Comparison of ENCODE assay signal across 1 cellular context in the genomic region with DNA sequence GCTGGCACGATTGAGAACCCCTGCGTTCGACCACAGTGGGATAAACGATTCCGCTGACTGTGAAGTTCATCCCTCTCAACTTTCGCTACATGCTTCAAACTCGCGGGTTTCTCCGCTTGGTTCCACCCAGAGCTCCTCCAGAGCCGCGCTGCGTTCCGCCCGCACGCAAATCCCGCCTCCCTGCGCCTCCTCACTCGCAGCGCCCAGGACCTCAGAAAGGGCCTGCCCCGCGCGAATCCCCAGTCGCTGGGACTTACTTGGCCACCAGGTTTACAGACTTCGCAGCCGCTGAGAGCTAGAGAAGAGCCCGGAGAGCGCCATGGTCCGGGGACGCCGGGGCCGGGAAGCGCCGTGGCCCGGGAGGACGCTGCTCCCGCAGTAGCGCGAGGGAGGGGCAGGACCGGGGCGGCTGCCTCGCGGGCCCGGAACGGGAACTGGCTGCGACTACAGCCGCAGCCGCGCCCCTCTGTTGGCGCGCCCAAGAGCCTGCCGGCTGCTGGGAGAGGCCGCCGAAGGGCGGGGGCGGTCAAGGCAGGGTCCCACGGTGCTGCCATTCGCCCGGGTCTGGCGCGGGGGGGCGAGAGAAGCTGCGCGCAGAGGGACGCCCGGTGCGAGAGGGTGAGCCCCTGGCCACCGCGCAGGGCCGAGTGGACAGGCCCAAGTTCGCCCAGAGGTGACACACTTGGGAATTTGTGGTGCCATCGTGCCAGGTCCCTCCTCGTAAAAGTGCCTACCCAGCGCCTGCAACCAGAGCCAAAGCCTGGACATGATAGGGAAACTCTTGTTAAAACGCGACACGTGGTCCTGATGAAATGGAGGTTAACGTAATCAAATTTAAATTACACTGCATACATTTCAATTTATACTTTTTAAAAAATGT.
TF ChIP-seq lines count a peak whose summit lies in the region.

A gene with protein sequence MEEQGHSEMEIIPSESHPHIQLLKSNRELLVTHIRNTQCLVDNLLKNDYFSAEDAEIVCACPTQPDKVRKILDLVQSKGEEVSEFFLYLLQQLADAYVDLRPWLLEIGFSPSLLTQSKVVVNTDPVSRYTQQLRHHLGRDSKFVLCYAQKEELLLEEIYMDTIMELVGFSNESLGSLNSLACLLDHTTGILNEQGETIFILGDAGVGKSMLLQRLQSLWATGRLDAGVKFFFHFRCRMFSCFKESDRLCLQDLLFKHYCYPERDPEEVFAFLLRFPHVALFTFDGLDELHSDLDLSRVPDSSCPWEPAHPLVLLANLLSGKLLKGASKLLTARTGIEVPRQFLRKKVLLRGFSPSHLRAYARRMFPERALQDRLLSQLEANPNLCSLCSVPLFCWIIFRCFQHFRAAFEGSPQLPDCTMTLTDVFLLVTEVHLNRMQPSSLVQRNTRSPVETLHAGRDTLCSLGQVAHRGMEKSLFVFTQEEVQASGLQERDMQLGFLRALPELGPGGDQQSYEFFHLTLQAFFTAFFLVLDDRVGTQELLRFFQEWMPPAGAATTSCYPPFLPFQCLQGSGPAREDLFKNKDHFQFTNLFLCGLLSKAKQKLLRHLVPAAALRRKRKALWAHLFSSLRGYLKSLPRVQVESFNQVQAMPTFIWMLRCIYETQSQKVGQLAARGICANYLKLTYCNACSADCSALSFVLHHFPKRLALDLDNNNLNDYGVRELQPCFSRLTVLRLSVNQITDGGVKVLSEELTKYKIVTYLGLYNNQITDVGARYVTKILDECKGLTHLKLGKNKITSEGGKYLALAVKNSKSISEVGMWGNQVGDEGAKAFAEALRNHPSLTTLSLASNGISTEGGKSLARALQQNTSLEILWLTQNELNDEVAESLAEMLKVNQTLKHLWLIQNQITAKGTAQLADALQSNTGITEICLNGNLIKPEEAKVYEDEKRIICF (minus strand): TSS at position 436 of the 880 bp plus-strand sequence. CDS start 21,863 bp downstream, outside the sequence.

TF ChIP-seq in HepG2, 621 proteins besides CTCF, POLR2A, EP300 and RAD21 (continued from another document and continues in another):
- TF ChIP-seq, protein P1, sequence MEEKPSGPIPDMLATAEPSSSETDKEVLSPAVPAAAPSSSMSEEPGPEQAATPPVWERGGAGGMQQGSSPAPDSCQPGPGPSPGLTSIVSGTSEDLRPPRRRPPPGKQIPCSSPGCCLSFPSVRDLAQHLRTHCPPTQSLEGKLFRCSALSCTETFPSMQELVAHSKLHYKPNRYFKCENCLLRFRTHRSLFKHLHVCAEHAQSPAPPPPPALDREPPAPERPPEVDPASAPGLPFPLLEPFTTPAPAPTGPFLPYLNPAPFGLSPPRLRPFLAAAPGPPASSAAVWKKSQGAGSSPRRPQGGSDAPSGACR (CRISPR knock-in tag; IDR thresholded peaks at IDR 0.05): peak; percentile 58; the same call in 1 of the 2 replicates
- TF ChIP-seq SALL2 (CRISPR knock-in tag; IDR thresholded peaks at IDR 0.05): no peak; the same call in 1 of the 2 replicates
- TF ChIP-seq BHLHE40 (IDR thresholded peaks at IDR 0.05; ENCODE audit: low read length): no peak
- no peak for TF ChIP-seq ZNF746 (CRISPR knock-in tag; IDR thresholded peaks at IDR 0.05)
- TF ChIP-seq, protein P2, sequence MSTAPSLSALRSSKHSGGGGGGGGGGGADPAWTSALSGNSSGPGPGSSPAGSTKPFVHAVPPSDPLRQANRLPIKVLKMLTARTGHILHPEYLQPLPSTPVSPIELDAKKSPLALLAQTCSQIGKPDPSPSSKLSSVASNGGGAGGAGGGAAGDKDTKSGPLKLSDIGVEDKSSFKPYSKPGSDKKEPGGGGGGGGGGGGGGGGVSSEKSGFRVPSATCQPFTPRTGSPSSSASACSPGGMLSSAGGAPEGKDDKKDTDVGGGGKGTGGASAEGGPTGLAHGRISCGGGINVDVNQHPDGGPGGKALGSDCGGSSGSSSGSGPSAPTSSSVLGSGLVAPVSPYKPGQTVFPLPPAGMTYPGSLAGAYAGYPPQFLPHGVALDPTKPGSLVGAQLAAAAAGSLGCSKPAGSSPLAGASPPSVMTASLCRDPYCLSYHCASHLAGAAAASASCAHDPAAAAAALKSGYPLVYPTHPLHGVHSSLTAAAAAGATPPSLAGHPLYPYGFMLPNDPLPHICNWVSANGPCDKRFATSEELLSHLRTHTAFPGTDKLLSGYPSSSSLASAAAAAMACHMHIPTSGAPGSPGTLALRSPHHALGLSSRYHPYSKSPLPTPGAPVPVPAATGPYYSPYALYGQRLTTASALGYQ (CRISPR knock-in tag; IDR thresholded peaks at IDR 0.05): no peak; the same call in 1 of the 2 replicates
- 0 out of 2 replicates have a peak, but pooled peaks have one; percentile 36 for TF ChIP-seq ZSCAN30 (CRISPR knock-in tag; IDR thresholded peaks at IDR 0.05)
- peak; percentile 53; the same call in 1 of the 2 replicates for TF ChIP-seq HOXA3 (CRISPR knock-in tag; IDR thresholded peaks at IDR 0.05)
- TF ChIP-seq, protein P3, sequence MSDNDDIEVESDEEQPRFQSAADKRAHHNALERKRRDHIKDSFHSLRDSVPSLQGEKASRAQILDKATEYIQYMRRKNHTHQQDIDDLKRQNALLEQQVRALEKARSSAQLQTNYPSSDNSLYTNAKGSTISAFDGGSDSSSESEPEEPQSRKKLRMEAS (IDR thresholded peaks at IDR 0.05): peak; percentile 49
- TF ChIP-seq FOXC1 (CRISPR knock-in tag; IDR thresholded peaks at IDR 0.05; ENCODE audit: borderline replicate concordance): no peak
- TF ChIP-seq ZNF232 (CRISPR knock-in tag; IDR thresholded peaks at IDR 0.05; ENCODE audit: borderline replicate concordance): 0 out of 2 replicates have a peak, but pooled peaks have one; percentile 25
- TF ChIP-seq MAZ (IDR thresholded peaks at IDR 0.05; ENCODE audit: borderline replicate concordance, low read depth, low read length): 0 out of 2 replicates have a peak, but pooled peaks have one; percentile 15
- no peak; the same call in 1 of the 2 replicates for TF ChIP-seq MAZ (CRISPR knock-in tag; IDR thresholded peaks at IDR 0.05; ENCODE audit: low read depth)
- peak; percentile 43; the same call in 1 of the 2 replicates for TF ChIP-seq NR2C2 (CRISPR knock-in tag; IDR thresholded peaks at IDR 0.05; ENCODE audit: borderline replicate concordance)
- TF ChIP-seq MTF1 (CRISPR knock-in tag; IDR thresholded peaks at IDR 0.05): no peak
- TF ChIP-seq, protein P4, sequence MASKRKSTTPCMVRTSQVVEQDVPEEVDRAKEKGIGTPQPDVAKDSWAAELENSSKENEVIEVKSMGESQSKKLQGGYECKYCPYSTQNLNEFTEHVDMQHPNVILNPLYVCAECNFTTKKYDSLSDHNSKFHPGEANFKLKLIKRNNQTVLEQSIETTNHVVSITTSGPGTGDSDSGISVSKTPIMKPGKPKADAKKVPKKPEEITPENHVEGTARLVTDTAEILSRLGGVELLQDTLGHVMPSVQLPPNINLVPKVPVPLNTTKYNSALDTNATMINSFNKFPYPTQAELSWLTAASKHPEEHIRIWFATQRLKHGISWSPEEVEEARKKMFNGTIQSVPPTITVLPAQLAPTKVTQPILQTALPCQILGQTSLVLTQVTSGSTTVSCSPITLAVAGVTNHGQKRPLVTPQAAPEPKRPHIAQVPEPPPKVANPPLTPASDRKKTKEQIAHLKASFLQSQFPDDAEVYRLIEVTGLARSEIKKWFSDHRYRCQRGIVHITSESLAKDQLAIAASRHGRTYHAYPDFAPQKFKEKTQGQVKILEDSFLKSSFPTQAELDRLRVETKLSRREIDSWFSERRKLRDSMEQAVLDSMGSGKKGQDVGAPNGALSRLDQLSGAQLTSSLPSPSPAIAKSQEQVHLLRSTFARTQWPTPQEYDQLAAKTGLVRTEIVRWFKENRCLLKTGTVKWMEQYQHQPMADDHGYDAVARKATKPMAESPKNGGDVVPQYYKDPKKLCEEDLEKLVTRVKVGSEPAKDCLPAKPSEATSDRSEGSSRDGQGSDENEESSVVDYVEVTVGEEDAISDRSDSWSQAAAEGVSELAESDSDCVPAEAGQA (IDR thresholded peaks at IDR 0.05; ENCODE audit: low read depth): no peak
- TF ChIP-seq, protein P4 (CRISPR knock-in tag; IDR thresholded peaks at IDR 0.05; ENCODE audit: borderline replicate concordance): no peak
- no peak for TF ChIP-seq NCOA1 (CRISPR knock-in tag; IDR thresholded peaks at IDR 0.05)
- TF ChIP-seq, protein P5, sequence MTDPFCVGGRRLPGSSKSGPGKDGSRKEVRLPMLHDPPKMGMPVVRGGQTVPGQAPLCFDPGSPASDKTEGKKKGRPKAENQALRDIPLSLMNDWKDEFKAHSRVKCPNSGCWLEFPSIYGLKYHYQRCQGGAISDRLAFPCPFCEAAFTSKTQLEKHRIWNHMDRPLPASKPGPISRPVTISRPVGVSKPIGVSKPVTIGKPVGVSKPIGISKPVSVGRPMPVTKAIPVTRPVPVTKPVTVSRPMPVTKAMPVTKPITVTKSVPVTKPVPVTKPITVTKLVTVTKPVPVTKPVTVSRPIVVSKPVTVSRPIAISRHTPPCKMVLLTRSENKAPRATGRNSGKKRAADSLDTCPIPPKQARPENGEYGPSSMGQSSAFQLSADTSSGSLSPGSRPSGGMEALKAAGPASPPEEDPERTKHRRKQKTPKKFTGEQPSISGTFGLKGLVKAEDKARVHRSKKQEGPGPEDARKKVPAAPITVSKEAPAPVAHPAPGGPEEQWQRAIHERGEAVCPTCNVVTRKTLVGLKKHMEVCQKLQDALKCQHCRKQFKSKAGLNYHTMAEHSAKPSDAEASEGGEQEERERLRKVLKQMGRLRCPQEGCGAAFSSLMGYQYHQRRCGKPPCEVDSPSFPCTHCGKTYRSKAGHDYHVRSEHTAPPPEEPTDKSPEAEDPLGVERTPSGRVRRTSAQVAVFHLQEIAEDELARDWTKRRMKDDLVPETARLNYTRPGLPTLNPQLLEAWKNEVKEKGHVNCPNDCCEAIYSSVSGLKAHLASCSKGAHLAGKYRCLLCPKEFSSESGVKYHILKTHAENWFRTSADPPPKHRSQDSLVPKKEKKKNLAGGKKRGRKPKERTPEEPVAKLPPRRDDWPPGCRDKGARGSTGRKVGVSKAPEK (CRISPR knock-in tag; IDR thresholded peaks at IDR 0.05; ENCODE audit: borderline replicate concordance): peak; percentile 31; the same call in 1 of the 2 replicates
- no peak for TF ChIP-seq NONO (IDR thresholded peaks at IDR 0.05)
- TF ChIP-seq NONO (CRISPR knock-in tag; conservative IDR thresholded peaks at IDR 0.05): peak; percentile 81
- TF ChIP-seq ZNF839 (CRISPR knock-in tag; IDR thresholded peaks at IDR 0.05; ENCODE audit: borderline replicate concordance): no peak
- no peak for TF ChIP-seq SOX5 (CRISPR knock-in tag; IDR thresholded peaks at IDR 0.05; ENCODE audit: borderline replicate concordance)
- no peak for TF ChIP-seq IKZF1 (IDR thresholded peaks at IDR 0.05)
- TF ChIP-seq, protein P6, sequence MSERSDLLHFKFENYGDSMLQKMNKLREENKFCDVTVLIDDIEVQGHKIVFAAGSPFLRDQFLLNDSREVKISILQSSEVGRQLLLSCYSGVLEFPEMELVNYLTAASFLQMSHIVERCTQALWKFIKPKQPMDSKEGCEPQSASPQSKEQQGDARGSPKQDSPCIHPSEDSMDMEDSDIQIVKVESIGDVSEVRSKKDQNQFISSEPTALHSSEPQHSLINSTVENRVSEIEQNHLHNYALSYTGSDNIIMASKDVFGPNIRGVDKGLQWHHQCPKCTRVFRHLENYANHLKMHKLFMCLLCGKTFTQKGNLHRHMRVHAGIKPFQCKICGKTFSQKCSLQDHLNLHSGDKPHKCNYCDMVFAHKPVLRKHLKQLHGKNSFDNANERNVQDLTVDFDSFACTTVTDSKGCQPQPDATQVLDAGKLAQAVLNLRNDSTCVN (CRISPR knock-in tag; IDR thresholded peaks at IDR 0.05; ENCODE audit: borderline replicate concordance): no peak
- TF ChIP-seq ZSCAN31 (CRISPR knock-in tag; IDR thresholded peaks at IDR 0.05; ENCODE audit: low read depth): peak; percentile 93
- peak; percentile 58; the same call in 1 of the 2 replicates for TF ChIP-seq ZNF543 (CRISPR knock-in tag; IDR thresholded peaks at IDR 0.05)
- TF ChIP-seq, protein P7, sequence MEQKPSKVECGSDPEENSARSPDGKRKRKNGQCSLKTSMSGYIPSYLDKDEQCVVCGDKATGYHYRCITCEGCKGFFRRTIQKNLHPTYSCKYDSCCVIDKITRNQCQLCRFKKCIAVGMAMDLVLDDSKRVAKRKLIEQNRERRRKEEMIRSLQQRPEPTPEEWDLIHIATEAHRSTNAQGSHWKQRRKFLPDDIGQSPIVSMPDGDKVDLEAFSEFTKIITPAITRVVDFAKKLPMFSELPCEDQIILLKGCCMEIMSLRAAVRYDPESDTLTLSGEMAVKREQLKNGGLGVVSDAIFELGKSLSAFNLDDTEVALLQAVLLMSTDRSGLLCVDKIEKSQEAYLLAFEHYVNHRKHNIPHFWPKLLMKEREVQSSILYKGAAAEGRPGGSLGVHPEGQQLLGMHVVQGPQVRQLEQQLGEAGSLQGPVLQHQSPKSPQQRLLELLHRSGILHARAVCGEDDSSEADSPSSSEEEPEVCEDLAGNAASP (CRISPR knock-in tag; IDR thresholded peaks at IDR 0.05; ENCODE audit: borderline replicate concordance): no peak
- no peak for TF ChIP-seq GTF2F1 (IDR thresholded peaks at IDR 0.05; ENCODE audit: low read length)
- TF ChIP-seq ZFAT (CRISPR knock-in tag; conservative IDR thresholded peaks at IDR 0.05): no peak
- 0 out of 2 replicates have a peak, but pooled peaks have one; percentile 49 for TF ChIP-seq WIZ (CRISPR knock-in tag; IDR thresholded peaks at IDR 0.05)
